In the genomic region with DNA sequence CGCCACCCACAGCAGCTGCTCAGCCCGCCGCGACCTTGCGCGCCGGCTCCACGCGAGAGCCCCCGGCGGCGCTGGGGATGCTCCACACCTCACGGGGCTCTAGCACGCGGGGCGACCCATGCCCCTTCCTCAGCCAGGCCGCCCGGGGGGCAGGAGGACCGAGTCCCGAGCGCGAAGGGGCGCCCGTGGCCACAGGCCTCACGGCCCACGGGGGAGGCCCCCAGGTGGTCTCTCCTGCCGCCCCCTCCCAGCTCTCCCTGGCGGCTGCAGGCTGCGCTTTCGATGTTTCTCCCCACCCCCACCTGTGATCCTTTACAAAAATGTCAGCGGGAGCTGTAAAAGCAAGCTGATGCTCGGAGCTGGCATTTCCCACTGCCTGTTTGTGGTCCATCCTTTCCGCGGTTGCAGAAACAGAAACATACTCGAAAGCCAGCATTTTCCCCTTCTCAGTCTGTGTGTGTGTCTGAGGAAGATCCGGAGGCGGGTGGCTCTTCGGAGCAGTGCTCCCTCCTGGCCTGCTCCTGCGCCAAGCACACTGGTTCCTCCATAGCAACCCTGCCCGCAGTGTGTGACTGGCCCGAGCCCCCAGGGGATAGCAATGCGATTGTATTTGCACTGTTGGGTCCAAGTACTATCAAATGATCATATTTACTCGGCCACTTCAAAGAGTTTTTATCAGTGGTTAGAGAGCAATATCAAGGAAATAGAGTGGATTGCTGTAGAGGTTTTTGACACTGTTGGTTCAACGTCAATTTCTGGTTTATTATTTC, we compare ENCODE assay signal across 8 cellular contexts. TPM values are rescaled to one million over a fixed set of nuclear protein-coding genes. Genes with fewer than 3 reads are reported as not detected.
DNase-seq lines count a peak whose midpoint lies in the region; ATAC-seq and TF ChIP-seq lines count a peak whose summit lies in the region.

No MANE protein-coding gene starts in this region.

- no peaks in the 10 kb centered on the region for H3K9me2 ChIP-seq in GM23248 (ENCODE audit: insufficient read depth)

- in situ Hi-C loops in GM23248 (cut with MboI): loop anchor here (5.0 kb wide), 1 partner anchor 840 kb away; no protein-coding TSS in a partner anchor

- no peak overlapping the region for H3K27ac ChIP-seq in BLaER1
- H3K27ac ChIP-seq in GM23248: no peak overlapping the region

- peaks cover 23% of the 10 kb centered on the region for H3K79me2 ChIP-seq in GM23248 (ENCODE audit: insufficient read depth)

- H3K4me3 Mint-ChIP-seq in endothelial cell (ENCODE audit: unreplicated experiment): peak overlapping the region; percentile 90
- peak overlapping the region; percentile 95 for H3K4me3 Mint-ChIP-seq in neural crest cell

- no peak for ATAC-seq in HG03457 (IDR thresholded peaks at IDR 0.05; ENCODE audit: unreplicated experiment)

- DNase-seq in GM23248 (peak; percentile 54), RPMI8226 (peak; percentile 25), endothelial cell (ENCODE audit: low spot score) (peak; percentile 19), neural crest cell (ENCODE audit: low read depth, low spot score) (no peak), hippocampal formation (lab: John Stamatoyannopoulos, UW) (no peak), NOMO-1 treated with DMSO at 0.1 percent for 48 hours (lab: John Stamatoyannopoulos, UW; ENCODE audit: unreplicated experiment) (no peak)

- peak overlapping the region; percentile 85 for H2AFZ ChIP-seq in GM23248

- TF ChIP-seq CTCF in endothelial cell (IDR thresholded peaks at IDR 0.05; ENCODE audit: unreplicated experiment) (no peak), neural crest cell (conservative IDR thresholded peaks at IDR 0.05) (no peak)

- H3K27me3 ChIP-seq in BLaER1 (peaks cover 51% of the 10 kb centered on the region), GM23248 (replicated peaks; ENCODE audit: insufficient read depth) (no peaks in the 10 kb centered on the region)

- H3K4me1 Mint-ChIP-seq in endothelial cell (ENCODE audit: unreplicated experiment): peaks cover 10% of the 10 kb centered on the region
- H3K4me1 Mint-ChIP-seq in neural crest cell: peaks cover 32% of the 10 kb centered on the region

- H3K4me2 ChIP-seq in BLaER1: peak overlapping the region; percentile 98
- peak overlapping the region; percentile 81 for H3K4me2 ChIP-seq in GM23248 (ENCODE audit: unreplicated experiment)

- H3K36me3 ChIP-seq in BLaER1 (no peaks in the 10 kb centered on the region), GM23248 (ENCODE audit: low read depth) (no peaks in the 10 kb centered on the region)

- H3K9ac ChIP-seq in BLaER1: peak overlapping the region; percentile 48; the same call in 1 of the 2 replicates
- peak overlapping the region; percentile 73 for H3K9ac ChIP-seq in GM23248

- H4K20me1 ChIP-seq in BLaER1 (peaks cover 27% of the 10 kb centered on the region), GM23248 (ENCODE audit: insufficient read depth) (no peaks in the 10 kb centered on the region)

- H3K4me3 ChIP-seq in BLaER1: peak overlapping the region; percentile 73
- H3K4me3 ChIP-seq in GM23248: peak overlapping the region; percentile 81

- 13 to 16% methylated on average over 32 to 34 of the region's 44 CpGs for WGBS in GM23248 (ENCODE audit: low coverage in 1 of 2, low lambda C conversion rate in 2 of 2, missing lambda C conversion rate in 2 of 2), 2 experiments

- H3K36me3 Mint-ChIP-seq in endothelial cell (ENCODE audit: low read depth, unreplicated experiment) (no peaks in the 10 kb centered on the region), neural crest cell (ENCODE audit: low read depth) (no peaks in the 10 kb centered on the region)

- H3K27ac Mint-ChIP-seq in endothelial cell (ENCODE audit: unreplicated experiment) (peak overlapping the region; percentile 48), neural crest cell (ENCODE audit: unreplicated experiment) (no peak overlapping the region)

- H3K9me3 Mint-ChIP-seq in endothelial cell (ENCODE audit: unreplicated experiment): no peaks in the 10 kb centered on the region
- H3K9me3 Mint-ChIP-seq in neural crest cell: no peaks in the 10 kb centered on the region

- no peaks in the 10 kb centered on the region for H3K9me3 ChIP-seq in BLaER1
- no peaks in the 10 kb centered on the region for H3K9me3 ChIP-seq in GM23248 (ENCODE audit: low read depth)

- H3K27me3 Mint-ChIP-seq in endothelial cell (ENCODE audit: unreplicated experiment) (peaks cover 4% of the 10 kb centered on the region), neural crest cell (ENCODE audit: low read depth) (peaks cover 54% of the 10 kb centered on the region)

- H3F3A ChIP-seq in GM23248 (ENCODE audit: insufficient read depth): no peaks in the 10 kb centered on the region

- peaks cover 37% of the 10 kb centered on the region for H3K4me1 ChIP-seq in BLaER1
- H3K4me1 ChIP-seq in GM23248 (ENCODE audit: insufficient read depth): no peaks in the 10 kb centered on the region

RNA-seq across cellular contexts. Expression of gene KIF26B, which starts 2.1 kb away (rescaled TPM):
- total RNA-seq in GM23248 (2014; rRNA removed; shearing (Covaris generic)): 7.8 and 8.0 TPM in 2 replicates
- 2.4 and 2.5 TPM in 2 replicates for polyA plus RNA-seq in GM23248 (2016; fragmentation: Nextera tagmentation; extraction: Ambion mirVana)
- total RNA-seq in endothelial cell (ENCODE audit: unreplicated experiment) (3.4 TPM), neural crest cell (5.7 and 6.2 TPM in 2 replicates)

Comparison
In these comparisons a context has a peak if more than half of its experiments do, and no peak if none do; other contexts are left out.
1. DNase-seq: peak in GM23248 (single experiment), RPMI8226 (single experiment) and endothelial cell (single experiment); none in neural crest cell (single experiment), hippocampal formation (0 of 2) and NOMO-1 treated with DMSO at 0.1 percent for 48 hours (single experiment).